ENCODE assay signal across 31 cellular contexts in the genomic region with DNA sequence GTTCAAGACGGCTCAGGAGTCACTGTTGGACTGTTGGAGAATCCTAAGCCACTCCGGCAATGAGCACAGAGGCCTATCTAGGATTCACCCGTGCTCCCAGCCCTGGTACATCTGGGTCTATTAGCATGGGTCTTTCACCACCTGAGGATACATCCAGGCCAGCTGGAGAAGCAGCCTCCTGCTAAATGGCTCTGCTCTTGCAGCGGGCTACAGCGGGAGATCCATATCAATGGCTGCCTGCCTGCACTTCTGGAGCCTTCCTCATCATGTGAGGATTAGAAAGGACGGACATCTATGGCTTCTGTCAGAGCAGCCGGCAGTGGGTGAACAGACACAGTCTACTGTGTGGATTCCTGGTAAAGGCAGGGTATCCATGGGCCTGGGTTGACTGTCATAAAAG.
"Had no signal": no experiment of that assay in that cellular context is flagged by ENCODE, and none has a peak within 500 bp of the region (broad histone marks: within the 10 kb centered on the region; RNA-seq: fewer than 3 reads in every experiment).

No MANE protein-coding gene starts in this region.

- ATAC-seq: activated CD8-positive, alpha-beta T cell treated with anti-CD3 and anti-CD28 coated beads for 36 hours; activated naive CD4-positive, alpha-beta T cell treated with anti-CD3 and anti-CD28 coated beads, Interleukin-2, amount 50 U/mL, for 72 hours; activated T-cell treated with anti-CD3 and anti-CD28 coated beads, Interleukin-2, amount 50 U/mL, for 4 hours; activated T-cell treated with anti-CD3 and anti-CD28 coated beads, Interleukin-2, amount 50 U/mL, for 72 hours; activated T-helper 17 cell treated with anti-CD3 and anti-CD28 coated beads, Interleukin-2, amount 50 U/mL, for 72 hours; body of pancreas had no signal

- H3K36me3 ChIP-seq: adrenal gland, brain microvascular endothelial cell, breast epithelium had no signal

- H3K9me3 ChIP-seq: adrenal gland, body of pancreas, breast epithelium had no signal

- DNase-seq: activated B cell treated with CpG ODN at 0.5 μM for 24 hours; activated CD4-positive, alpha-beta memory T cell treated with anti-CD3 and anti-CD28 coated beads for 36 hours; activated CD4-positive, alpha-beta T cell treated with anti-CD3 and anti-CD28 coated beads for 4 hours; activated CD4-positive, alpha-beta T cell treated with anti-CD3 and anti-CD28 coated beads, Interleukin-2, amount 10 ng/mL, durations not matched to agents 24 days and 14 days; activated CD4-positive, alpha-beta T cell treated with anti-CD3 and anti-CD28 coated beads, Interleukin-2, amount 50 U/mL, for 1 hour; activated CD4-positive, alpha-beta T cell treated with anti-CD3 and anti-CD28 coated beads, Interleukin-2, amount 50 U/mL, for 4 hours; activated CD4-positive, CD25-positive, alpha-beta regulatory T cell treated with anti-CD3 and anti-CD28 coated beads, Interleukin-2, amount 50 U/mL, for 72 hours; activated CD8-positive, alpha-beta memory T cell treated with anti-CD3 and anti-CD28 coated beads, Interleukin-2, amount 50 U/mL, for 4 hours; activated CD8-positive, alpha-beta T cell treated with anti-CD3 and anti-CD28 coated beads for 36 hours; activated effector memory CD4-positive, alpha-beta T cell treated with anti-CD3 and anti-CD28 coated beads, Interleukin-2, amount 50 U/mL, for 16 hours; activated gamma-delta T cell treated with Interleukin-2 at 50 U/mL for 16 hours; activated naive CD4-positive, alpha-beta T cell; activated naive CD4-positive, alpha-beta T cell treated with anti-CD3 and anti-CD28 coated beads for 36 hours; activated naive CD4-positive, alpha-beta T cell treated with anti-CD3 and anti-CD28 coated beads, Interleukin-2, amount 50 U/mL, for 16 hours; activated naive CD8-positive, alpha-beta T cell treated with anti-CD3 and anti-CD28 coated beads for 36 hours; activated T-cell treated with anti-CD3 and anti-CD28 coated beads for 4 hours; activated T-cell treated with anti-CD3 and anti-CD28 coated beads, Interleukin-2, amount 50 U/mL, for 1 hour; activated T-cell treated with anti-CD3 and anti-CD28 coated beads, Interleukin-2, amount 50 U/mL, for 4 hours; activated T-cell treated with anti-CD3 and anti-CD28 coated beads, Interleukin-2, amount 50 U/mL, for 72 hours; adrenal gland; amniotic stem cell; aorta; body of pancreas; brain microvascular endothelial cell; central memory CD4-positive, alpha-beta T cell; T-helper 2 cell; T-helper 9 cell had no signal

- H3K4me1 ChIP-seq: adrenal gland, breast epithelium had no signal

- H3K27ac ChIP-seq: adrenal gland, body of pancreas, brain microvascular endothelial cell, breast epithelium, VCaP had no signal

- H3K4me3 ChIP-seq: adrenal gland, body of pancreas, breast epithelium had no signal

- H3K27me3 ChIP-seq: adrenal gland, body of pancreas, brain microvascular endothelial cell, breast epithelium had no signal
